8 cellular contexts compared by ENCODE assay signal in genomic region chr13:26785845-26786630, GRCh38.
DNase-seq lines count a peak whose midpoint lies in the region; ATAC-seq and FAIRE-seq lines count a peak whose summit lies in the region.

No MANE protein-coding gene starts in this region.

- ATAC-seq in HG03521 (IDR thresholded peaks at IDR 0.05; ENCODE audit: unreplicated experiment) (no peak), HG03457 (IDR thresholded peaks at IDR 0.05; ENCODE audit: unreplicated experiment) (no peak)

- H3K27me3 ChIP-seq in iPS-18a (ENCODE audit: control insufficient read depth, insufficient read depth, low read length), result peaks cover 17% of the 10 kb centered on the region

- peak; percentile 8 for FAIRE-seq in GM19239 (lab: Jason Lieb, UNC)

- no peaks in the 10 kb centered on the region for H3K36me3 ChIP-seq in iPS-18a (ENCODE audit: control insufficient read depth, low read depth, low read length)

- no peak overlapping the region for H3K27ac ChIP-seq in iPS-18a (ENCODE audit: low read length)

- peak overlapping the region; percentile 65 for H3K4me3 ChIP-seq in iPS-18a (ENCODE audit: low read length)

- DNase-seq in GM19239 (ENCODE audit: insufficient read length, low spot score) (no peak), NCI-H1694 (lab: John Stamatoyannopoulos, UW) (peak; percentile 11), activated T-cell treated with anti-CD3 and anti-CD28 coated beads for 48 hours (ENCODE audit: low read depth) (peak; percentile 32), cerebellar nuclear complex (lab: John Stamatoyannopoulos, UW) (no peak)
- peak; percentile 66 for DNase-seq in stimulated activated CD8-positive, alpha-beta memory T cell treated with anti-CD3 and anti-CD28 coated beads, Interleukin-4, amount 100 ng/mL, for 48 hours

- no peak overlapping the region for H3K9ac ChIP-seq in iPS-18a (ENCODE audit: low read length)

- H3K9me3 ChIP-seq in iPS-18a (ENCODE audit: control insufficient read depth, low read depth, low read length), result no peaks in the 10 kb centered on the region

- H3K4me1 ChIP-seq in iPS-18a (ENCODE audit: control insufficient read depth, low read depth, low read length), result peaks cover 4% of the 10 kb centered on the region

Comparison
In these comparisons a context has a peak if more than half of its experiments do, and no peak if none do; other contexts are left out.
1. DNase-seq: peak in NCI-H1694 (single experiment), activated T-cell treated with anti-CD3 and anti-CD28 coated beads for 48 hours (single experiment) and stimulated activated CD8-positive, alpha-beta memory T cell treated with anti-CD3 and anti-CD28 coated beads, Interleukin-4, amount 100 ng/mL, for 48 hours (single experiment); none in GM19239 (single experiment) and cerebellar nuclear complex (0 of 2).